ENCODE assay signal across 1 cellular context in the genomic region with DNA sequence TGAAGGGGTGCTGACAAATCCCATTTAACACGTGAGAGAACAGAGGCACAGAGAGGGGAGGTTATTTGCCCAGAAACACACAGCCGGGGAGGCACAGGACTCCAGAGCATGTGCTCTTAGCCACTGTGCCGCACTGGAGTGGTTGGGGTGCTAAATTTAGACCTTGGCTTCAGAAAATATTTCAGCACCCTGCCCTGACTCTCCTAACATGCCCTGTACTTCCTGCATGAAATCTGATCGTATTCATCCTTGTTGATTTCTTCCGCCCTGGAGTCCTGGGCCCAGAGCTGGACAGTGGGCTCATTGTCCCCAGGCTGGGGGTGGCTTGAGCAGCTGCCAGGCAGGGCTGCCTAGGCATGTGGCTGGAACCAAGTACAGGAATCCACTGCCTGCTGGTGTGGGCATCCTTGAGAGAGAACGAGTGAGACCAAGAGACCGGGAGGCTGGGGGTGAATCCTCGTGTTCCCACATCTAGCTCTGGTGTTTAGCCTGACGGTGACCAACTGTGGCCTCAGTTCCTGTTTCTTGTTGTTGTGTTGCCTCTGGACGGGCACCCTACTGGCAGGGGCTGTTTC.
TF ChIP-seq lines count a peak whose summit lies in the region.

No MANE protein-coding gene starts in this region.

TF ChIP-seq in IMR-90, 13 proteins besides CTCF, POLR2A, EP300 and RAD21 (continued from another document):
- TF ChIP-seq MXI1 (IDR thresholded peaks at IDR 0.05; ENCODE audit: borderline replicate concordance, low read depth, low read length) (no peak), FOS (IDR thresholded peaks at IDR 0.05; ENCODE audit: low read depth, low read length) (no peak), BHLHE40 (IDR thresholded peaks at IDR 0.05; ENCODE audit: low read depth, low read length) (no peak)
- TF ChIP-seq, protein P1, sequence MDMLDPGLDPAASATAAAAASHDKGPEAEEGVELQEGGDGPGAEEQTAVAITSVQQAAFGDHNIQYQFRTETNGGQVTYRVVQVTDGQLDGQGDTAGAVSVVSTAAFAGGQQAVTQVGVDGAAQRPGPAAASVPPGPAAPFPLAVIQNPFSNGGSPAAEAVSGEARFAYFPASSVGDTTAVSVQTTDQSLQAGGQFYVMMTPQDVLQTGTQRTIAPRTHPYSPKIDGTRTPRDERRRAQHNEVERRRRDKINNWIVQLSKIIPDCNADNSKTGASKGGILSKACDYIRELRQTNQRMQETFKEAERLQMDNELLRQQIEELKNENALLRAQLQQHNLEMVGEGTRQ (IDR thresholded peaks at IDR 0.05; ENCODE audit: low read depth, low read length), result no peak
TF ChIP-seq in IMR-90: peak in this region for 0.
